Comparison of ENCODE assay signal across 1 cellular context in genomic region chr13:76829572-76830327, GRCh38.
TF ChIP-seq lines count a peak whose summit lies in the region.

No MANE protein-coding gene starts in this region.

TF ChIP-seq in GM23338, 12 proteins besides CTCF, POLR2A, EP300 and RAD21 (continued from another document):
- TF ChIP-seq ZNF462 (CRISPR knock-in tag; IDR thresholded peaks at IDR 0.05), result no peak
